ENCODE assay signal across 13 cellular contexts in genomic region chr2:26640331-26640745, GRCh38. TPM values are rescaled to one million over a fixed set of nuclear protein-coding genes. Genes with fewer than 3 reads are reported as not detected.
A peak's percentile ranks its signal among the peaks of the same experiment; 100 is the strongest.
DNase-seq lines count a peak whose midpoint lies in the region; ATAC-seq and TF ChIP-seq lines count a peak whose summit lies in the region.
"Had no signal": no experiment of that assay in that cellular context is flagged by ENCODE, and none has a peak within 500 bp of the region (broad histone marks: within the 10 kb centered on the region; RNA-seq: fewer than 3 reads in every experiment).

No MANE protein-coding gene starts in this region.

- no peaks in the 10 kb centered on the region for H3K9me2 ChIP-seq in GM23338 (ENCODE audit: insufficient read depth)

- no peak overlapping the region for H3K4me2 ChIP-seq in GM23338

- no peaks in the 10 kb centered on the region for H3F3A ChIP-seq in GM23338 (replicated peaks; ENCODE audit: low read depth)

- H3K4me3 ChIP-seq in GM23338, result no peak overlapping the region

- H3K27ac ChIP-seq in GM23338 (ENCODE audit: low read depth), result no peak overlapping the region

- TF ChIP-seq CTCF in GM23338 (conservative IDR thresholded peaks at IDR 0.05; ENCODE audit: low read depth in 2 of 2) (no peak), osteocyte (IDR thresholded peaks at IDR 0.05) (no peak)

- H3K27ac Mint-ChIP-seq in GM23338 (no peak overlapping the region), osteocyte (ENCODE audit: unreplicated experiment) (no peak overlapping the region)
- H3K27ac Mint-ChIP-seq: activated B cell treated with CpG ODN at 0.5 μM for 24 hours had no signal

- peaks cover 7% of the 10 kb centered on the region; the same call in 1 of the 2 replicates for H3K4me1 ChIP-seq in GM23338 (ENCODE audit: insufficient read depth)

- ATAC-seq in GM23338, result peak; percentile 89
- ATAC-seq in GM21381 (IDR thresholded peaks at IDR 0.05; ENCODE audit: unreplicated experiment), result no peak

- H3K36me3 Mint-ChIP-seq in GM23338 (ENCODE audit: low read depth) (no peaks in the 10 kb centered on the region), osteocyte (ENCODE audit: unreplicated experiment) (no peaks in the 10 kb centered on the region)
- H3K36me3 Mint-ChIP-seq: brain had no signal

- no peaks in the 10 kb centered on the region for H3K27me3 ChIP-seq in GM23338 (ENCODE audit: insufficient read depth)

- peak; percentile 46 for DNase-seq in GM23338 (ENCODE audit: low spot score)
- DNase-seq in NCI-H460 (ENCODE audit: extremely low read depth, low read depth), result peak; percentile 26
- DNase-seq in fibroblast of gingiva (ENCODE audit: low read depth), result peak; percentile 66
- peak; percentile 90 for DNase-seq in renal cortical epithelial cell (ENCODE audit: low read depth)
- no peak for DNase-seq in NCI-H1417 treated with DMSO at 0.1 percent for 48 hours (lab: John Stamatoyannopoulos, UW)
- no peak for DNase-seq in osteocyte (ENCODE audit: extremely low spot score, unreplicated experiment)
- no peak for DNase-seq in COLO668 (lab: John Stamatoyannopoulos, UW; ENCODE audit: unreplicated experiment)
- DNase-seq: activated B cell treated with CpG ODN at 0.5 μM for 24 hours; NCI-H510A; stimulated activated CD4-positive, alpha-beta T cell treated with anti-CD3 and anti-CD28 coated beads, Interleukin-2, amount 100 ng/mL, for 48 hours had no signal

- no peaks in the 10 kb centered on the region for H3K9me3 Mint-ChIP-seq in GM23338
- H3K9me3 Mint-ChIP-seq in osteocyte (ENCODE audit: unreplicated experiment), result no peaks in the 10 kb centered on the region
- H3K9me3 Mint-ChIP-seq: activated B cell treated with CpG ODN at 0.5 μM for 24 hours had no signal

- H3K4me3 Mint-ChIP-seq in GM23338 (no peak overlapping the region), osteocyte (ENCODE audit: unreplicated experiment) (no peak overlapping the region)
- H3K4me3 Mint-ChIP-seq: activated B cell treated with CpG ODN at 0.5 μM for 24 hours, brain had no signal

- H3K36me3 ChIP-seq in GM23338 (ENCODE audit: insufficient read depth), result no peaks in the 10 kb centered on the region

- peak overlapping the region; percentile 83 for H2AFZ ChIP-seq in GM23338

- H3K79me2 ChIP-seq in GM23338 (replicated peaks; ENCODE audit: insufficient read depth), result no peaks in the 10 kb centered on the region

- H3K27me3 Mint-ChIP-seq in GM23338 (ENCODE audit: insufficient read depth, low read depth, poor library complexity) (peaks cover 7% of the 10 kb centered on the region), osteocyte (ENCODE audit: unreplicated experiment) (peaks cover 32% of the 10 kb centered on the region)

- no peaks in the 10 kb centered on the region for H4K20me1 ChIP-seq in GM23338 (replicated peaks; ENCODE audit: insufficient read depth)

- peaks cover 22% of the 10 kb centered on the region for H3K4me1 Mint-ChIP-seq in GM23338
- H3K4me1 Mint-ChIP-seq in osteocyte (ENCODE audit: unreplicated experiment), result peaks cover 5% of the 10 kb centered on the region
- H3K4me1 Mint-ChIP-seq: activated B cell treated with CpG ODN at 0.5 μM for 24 hours had no signal

TF ChIP-seq in GM23338, 12 proteins besides CTCF, POLR2A, EP300 and RAD21 (continues in another document):
- TF ChIP-seq POLR2AphosphoS5 (IDR thresholded peaks at IDR 0.05; ENCODE audit: low read depth), result no peak
- TF ChIP-seq, protein P1, sequence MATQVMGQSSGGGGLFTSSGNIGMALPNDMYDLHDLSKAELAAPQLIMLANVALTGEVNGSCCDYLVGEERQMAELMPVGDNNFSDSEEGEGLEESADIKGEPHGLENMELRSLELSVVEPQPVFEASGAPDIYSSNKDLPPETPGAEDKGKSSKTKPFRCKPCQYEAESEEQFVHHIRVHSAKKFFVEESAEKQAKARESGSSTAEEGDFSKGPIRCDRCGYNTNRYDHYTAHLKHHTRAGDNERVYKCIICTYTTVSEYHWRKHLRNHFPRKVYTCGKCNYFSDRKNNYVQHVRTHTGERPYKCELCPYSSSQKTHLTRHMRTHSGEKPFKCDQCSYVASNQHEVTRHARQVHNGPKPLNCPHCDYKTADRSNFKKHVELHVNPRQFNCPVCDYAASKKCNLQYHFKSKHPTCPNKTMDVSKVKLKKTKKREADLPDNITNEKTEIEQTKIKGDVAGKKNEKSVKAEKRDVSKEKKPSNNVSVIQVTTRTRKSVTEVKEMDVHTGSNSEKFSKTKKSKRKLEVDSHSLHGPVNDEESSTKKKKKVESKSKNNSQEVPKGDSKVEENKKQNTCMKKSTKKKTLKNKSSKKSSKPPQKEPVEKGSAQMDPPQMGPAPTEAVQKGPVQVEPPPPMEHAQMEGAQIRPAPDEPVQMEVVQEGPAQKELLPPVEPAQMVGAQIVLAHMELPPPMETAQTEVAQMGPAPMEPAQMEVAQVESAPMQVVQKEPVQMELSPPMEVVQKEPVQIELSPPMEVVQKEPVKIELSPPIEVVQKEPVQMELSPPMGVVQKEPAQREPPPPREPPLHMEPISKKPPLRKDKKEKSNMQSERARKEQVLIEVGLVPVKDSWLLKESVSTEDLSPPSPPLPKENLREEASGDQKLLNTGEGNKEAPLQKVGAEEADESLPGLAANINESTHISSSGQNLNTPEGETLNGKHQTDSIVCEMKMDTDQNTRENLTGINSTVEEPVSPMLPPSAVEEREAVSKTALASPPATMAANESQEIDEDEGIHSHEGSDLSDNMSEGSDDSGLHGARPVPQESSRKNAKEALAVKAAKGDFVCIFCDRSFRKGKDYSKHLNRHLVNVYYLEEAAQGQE (IDR thresholded peaks at IDR 0.05; ENCODE audit: unreplicated experiment), result no peak
- TF ChIP-seq ZNF331 (CRISPR knock-in tag; IDR thresholded peaks at IDR 0.05; ENCODE audit: low read depth), result no peak

RNA-seq across cellular contexts. Expression of gene CIB4, which starts 0.8 kb away (rescaled TPM):
- total RNA-seq in GM23338 (2014; rRNA removed; shearing (Covaris generic)), result not detected in 2 replicates
- polyA plus RNA-seq in GM23338 (2016; fragmentation: Nextera tagmentation; extraction: Ambion mirVana), result not detected in 2 replicates
- total RNA-seq in NCI-H460 (2014; rRNA removed; shearing (Covaris generic)), result not detected in 2 replicates
- not detected in 2 replicates for polyA plus RNA-seq in NCI-H460 (2014; cell fraction: nucleus; rRNA removed)
- total RNA-seq in renal cortical epithelial cell (not detected in 2 replicates), osteocyte (not detected in 2 replicates)
- total RNA-seq: activated B cell treated with CpG ODN at 0.5 μM for 24 hours, lower leg skin had no signal

RNA-seq across cellular contexts. Expression of gene KCNK3, which starts 52.2 kb away (rescaled TPM):
- 0.19 TPM in 1 of 2 replicates, not detected in the other for total RNA-seq in GM23338 (2014; rRNA removed; shearing (Covaris generic))
- not detected in 2 replicates for polyA plus RNA-seq in GM23338 (2016; fragmentation: Nextera tagmentation; extraction: Ambion mirVana)
- total RNA-seq in NCI-H460 (2014; rRNA removed; shearing (Covaris generic)), result 0.87 and 1.2 TPM in 2 replicates
- polyA plus RNA-seq in NCI-H460 (2014; cell fraction: nucleus; rRNA removed), result 0.70 and 1.1 TPM in 2 replicates
- total RNA-seq in renal cortical epithelial cell (9.6 and 13.7 TPM in 2 replicates), osteocyte (8.5 and 10.1 TPM in 2 replicates)
- total RNA-seq: activated B cell treated with CpG ODN at 0.5 μM for 24 hours had no signal

Comparison
In these comparisons a context has a peak if more than half of its experiments do, and no peak if none do; other contexts are left out.
1. DNase-seq: peak in GM23338 (single experiment), NCI-H460 (single experiment), fibroblast of gingiva (single experiment) and renal cortical epithelial cell (single experiment); none in NCI-H1417 treated with DMSO at 0.1 percent for 48 hours (single experiment), osteocyte (single experiment) and COLO668 (single experiment).